1 cellular context compared by ENCODE assay signal in genomic region chr12:79933580-79934264, GRCh38.
TF ChIP-seq lines count a peak whose summit lies in the region.

No MANE protein-coding gene starts in this region.

TF ChIP-seq in SK-N-SH treated with all-trans-retinoic acid at 6 μM for 48 hours, 23 proteins besides CTCF, POLR2A, EP300 and RAD21 (continued from another document):
- TF ChIP-seq, protein P1, sequence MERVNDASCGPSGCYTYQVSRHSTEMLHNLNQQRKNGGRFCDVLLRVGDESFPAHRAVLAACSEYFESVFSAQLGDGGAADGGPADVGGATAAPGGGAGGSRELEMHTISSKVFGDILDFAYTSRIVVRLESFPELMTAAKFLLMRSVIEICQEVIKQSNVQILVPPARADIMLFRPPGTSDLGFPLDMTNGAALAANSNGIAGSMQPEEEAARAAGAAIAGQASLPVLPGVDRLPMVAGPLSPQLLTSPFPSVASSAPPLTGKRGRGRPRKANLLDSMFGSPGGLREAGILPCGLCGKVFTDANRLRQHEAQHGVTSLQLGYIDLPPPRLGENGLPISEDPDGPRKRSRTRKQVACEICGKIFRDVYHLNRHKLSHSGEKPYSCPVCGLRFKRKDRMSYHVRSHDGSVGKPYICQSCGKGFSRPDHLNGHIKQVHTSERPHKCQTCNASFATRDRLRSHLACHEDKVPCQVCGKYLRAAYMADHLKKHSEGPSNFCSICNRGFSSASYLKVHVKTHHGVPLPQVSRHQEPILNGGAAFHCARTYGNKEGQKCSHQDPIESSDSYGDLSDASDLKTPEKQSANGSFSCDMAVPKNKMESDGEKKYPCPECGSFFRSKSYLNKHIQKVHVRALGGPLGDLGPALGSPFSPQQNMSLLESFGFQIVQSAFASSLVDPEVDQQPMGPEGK (CRISPR knock-in tag; IDR thresholded peaks at IDR 0.05; ENCODE audit: borderline replicate concordance): no peak
